8 cellular contexts compared by ENCODE assay signal in genomic region chrX:10769165-10769564, GRCh38.
DNase-seq lines count a peak whose midpoint lies in the region; ATAC-seq, FAIRE-seq and TF ChIP-seq lines count a peak whose summit lies in the region.

No MANE protein-coding gene starts in this region.

- H3K27me3 ChIP-seq in H9 (ENCODE audit: insufficient read depth, low read length) (no peaks in the 10 kb centered on the region; the same call in 1 of the 2 replicates), adipocyte (replicated peaks; ENCODE audit: control insufficient read depth, insufficient read depth, low read length) (peaks cover 2% of the 10 kb centered on the region)

- no peak overlapping the region for H3K9ac ChIP-seq in H9 (ENCODE audit: extremely low read depth, insufficient read length, low read length)
- peak overlapping the region; percentile 60 for H3K9ac ChIP-seq in adipocyte (ENCODE audit: low read length)
- H3K9ac ChIP-seq in kidney (ENCODE audit: low read length in 2 of 2), result no peak overlapping the region

- no peaks in the 10 kb centered on the region for H4K20me1 ChIP-seq in H9 (ENCODE audit: control insufficient read depth, insufficient read depth, insufficient read length)

- DNase-seq in ELR (ENCODE audit: low read depth) (peak; percentile 60), H9 (no peak), NCI-H187 treated with DMSO at 0.1 percent for 48 hours (lab: John Stamatoyannopoulos, UW) (peak; percentile 21), adipocyte (ENCODE audit: low read depth) (peak; percentile 73), kidney (no peak)
- no peak for DNase-seq in activated CD4-positive, alpha-beta T cell treated with anti-CD3 and anti-CD28 coated beads, Interleukin-2, amount 10 ng/mL, durations not matched to agents 7 days and 5 days

- no peak overlapping the region for H2BK15ac ChIP-seq in H9 (ENCODE audit: low read depth, low read length)

- no peaks in the 10 kb centered on the region for H3K79me2 ChIP-seq in H9 (ENCODE audit: insufficient read depth, low read length)

- no CpG with 5 or more reads among the region's 3 CpGs for WGBS in H9 (ENCODE audit: extremely low coverage, insufficient read length, low lambda C conversion rate)

- peak; percentile 33 for FAIRE-seq in kidney (lab: Jason Lieb, UNC)

- H2AK5ac ChIP-seq in H9 (ENCODE audit: insufficient read length, low read length), result no peak overlapping the region

- H3K9me3 ChIP-seq in H9 (ENCODE audit: control insufficient read depth, low read depth, low read length) (no peaks in the 10 kb centered on the region), adipocyte (ENCODE audit: control insufficient read depth, low read length) (no peaks in the 10 kb centered on the region), kidney (ENCODE audit: control insufficient read depth in 1 of 2, low read length in 2 of 2) (no peaks in the 10 kb centered on the region)

- H3K4me2 ChIP-seq in H9 (ENCODE audit: insufficient read depth, insufficient read length, low read length), result no peak overlapping the region

- H4K8ac ChIP-seq in H9 (replicated peaks; ENCODE audit: insufficient read length, low read depth, low read length), result no peak overlapping the region

- H3K23ac ChIP-seq in H9 (ENCODE audit: insufficient read length, low read depth, low read length), result no peak overlapping the region

- H3K9me3 Mint-ChIP-seq in H9, result peaks cover 15 to 32% of the 10 kb centered on the region in 2 experiments
- no peaks in the 10 kb centered on the region for H3K9me3 Mint-ChIP-seq in activated CD4-positive, alpha-beta T cell treated with anti-CD3 and anti-CD28 coated beads, Interleukin-2, amount 10 ng/mL, durations not matched to agents 7 days and 5 days

- POLR2A ChIA-PET in activated CD4-positive, alpha-beta T cell treated with anti-CD3 and anti-CD28 coated beads, Interleukin-2, amount 10 ng/mL, durations not matched to agents 7 days and 5 days (lab: Charles Lee), result no interaction called here

- intact Hi-C loops in kidney (cut with DNase I), result no loop called here

- ATAC-seq in GM21825 (IDR thresholded peaks at IDR 0.05; ENCODE audit: unreplicated experiment), result no peak
- no peak for ATAC-seq in GM21390 (IDR thresholded peaks at IDR 0.05; ENCODE audit: unreplicated experiment)

- H3K27me3 Mint-ChIP-seq in H9 (ENCODE audit: low read depth), result no peaks in the 10 kb centered on the region
- no peaks in the 10 kb centered on the region for H3K27me3 Mint-ChIP-seq in activated CD4-positive, alpha-beta T cell treated with anti-CD3 and anti-CD28 coated beads, Interleukin-2, amount 10 ng/mL, durations not matched to agents 7 days and 5 days

- TF ChIP-seq CTCF in H9 (conservative IDR thresholded peaks at IDR 0.05) (peak; percentile 68), kidney (IDR thresholded peaks at IDR 0.05; ENCODE audit: borderline replicate concordance, extremely low read depth, insufficient read depth) (peak; percentile 13)

- no peak overlapping the region for H4K91ac ChIP-seq in H9 (ENCODE audit: insufficient read length, low read depth, low read length)

- no peak overlapping the region for H2BK20ac ChIP-seq in H9 (ENCODE audit: low read depth, low read length, poor library complexity, severe bottlenecking)

- H3K27ac Mint-ChIP-seq in H9, result peak overlapping the region in 1 of 3 experiments; percentile 64; a peak in 2 of 7 replicates
- H3K27ac Mint-ChIP-seq in activated CD4-positive, alpha-beta T cell treated with anti-CD3 and anti-CD28 coated beads, Interleukin-2, amount 10 ng/mL, durations not matched to agents 7 days and 5 days, result no peak overlapping the region

- no peak overlapping the region for H3K18ac ChIP-seq in H9 (ENCODE audit: insufficient read length, low read depth, low read length)

- H3K79me1 ChIP-seq in H9 (ENCODE audit: insufficient read depth, low read depth, low read length, poor library complexity, severe bottlenecking), result no peaks in the 10 kb centered on the region

- H2AFZ ChIP-seq in H9 (ENCODE audit: low read length), result no peak overlapping the region

- H4K5ac ChIP-seq in H9 (ENCODE audit: insufficient read length, low read depth, low read length), result no peak overlapping the region

- peak overlapping the region in 1 of 2 experiments; percentile 29; a peak in 2 of 5 replicates for H3K4me3 Mint-ChIP-seq in H9
- no peak overlapping the region for H3K4me3 Mint-ChIP-seq in activated CD4-positive, alpha-beta T cell treated with anti-CD3 and anti-CD28 coated beads, Interleukin-2, amount 10 ng/mL, durations not matched to agents 7 days and 5 days

- no peak overlapping the region for H3K27ac ChIP-seq in H9 (ENCODE audit: insufficient read length, low read depth, low read length)
- no peak overlapping the region for H3K27ac ChIP-seq in kidney (ENCODE audit: low read depth in 2 of 2, low read length in 2 of 2)

- peaks cover 15 to 19% of the 10 kb centered on the region in 2 experiments for H3K4me1 Mint-ChIP-seq in H9
- H3K4me1 Mint-ChIP-seq in activated CD4-positive, alpha-beta T cell treated with anti-CD3 and anti-CD28 coated beads, Interleukin-2, amount 10 ng/mL, durations not matched to agents 7 days and 5 days, result no peaks in the 10 kb centered on the region

- H3K56ac ChIP-seq in H9 (ENCODE audit: insufficient read length, low read depth, low read length), result no peak overlapping the region

- H3K36me3 ChIP-seq in adipocyte (ENCODE audit: control insufficient read depth, insufficient read depth, low read length, severe bottlenecking) (no peaks in the 10 kb centered on the region), kidney (ENCODE audit: control insufficient read depth in 1 of 2, insufficient read depth in 2 of 2, low read length in 2 of 2) (no peaks in the 10 kb centered on the region)

- H3K4me3 ChIP-seq in adipocyte (ENCODE audit: low read length) (peak overlapping the region; percentile 70), kidney (ENCODE audit: low read length in 2 of 2) (peak overlapping the region in 1 of 2 donors; percentile 3)

- no peaks in the 10 kb centered on the region for H3K23me2 ChIP-seq in H9 (ENCODE audit: insufficient read length, low read depth, low read length, poor library complexity, severe bottlenecking)

- H2BK5ac ChIP-seq in H9 (ENCODE audit: insufficient read length, low read length), result no peak overlapping the region

- H3K4me1 ChIP-seq in H9 (ENCODE audit: insufficient read depth, low read length) (peaks cover 8% of the 10 kb centered on the region; the same call in 1 of the 2 replicates), adipocyte (ENCODE audit: control insufficient read depth, insufficient read depth, low read length) (peaks cover 12% of the 10 kb centered on the region), kidney (ENCODE audit: control insufficient read depth in 1 of 2, insufficient read depth in 1 of 2, low read depth in 1 of 2, low read length in 2 of 2) (no peaks in the 10 kb centered on the region)

- H3T11ph ChIP-seq in H9 (ENCODE audit: low read length), result no peak overlapping the region

- no peak overlapping the region for H2BK120ac ChIP-seq in H9 (ENCODE audit: low read depth, low read length, poor library complexity, severe bottlenecking)

- H2BK12ac ChIP-seq in H9 (ENCODE audit: insufficient read length, low read depth, low read length), result no peak overlapping the region

- 0 out of 7 replicates have a peak, but pooled peaks cover 0 to 3% (median 3%) of the 10 kb centered on the region in 3 experiments for H3K36me3 Mint-ChIP-seq in H9 (ENCODE audit: insufficient read depth in 1 of 3, low read depth in 3 of 3)
- H3K36me3 Mint-ChIP-seq in activated CD4-positive, alpha-beta T cell treated with anti-CD3 and anti-CD28 coated beads, Interleukin-2, amount 10 ng/mL, durations not matched to agents 7 days and 5 days (ENCODE audit: low read depth), result no peaks in the 10 kb centered on the region

- CTCF ChIA-PET in activated CD4-positive, alpha-beta T cell treated with anti-CD3 and anti-CD28 coated beads, Interleukin-2, amount 10 ng/mL, durations not matched to agents 7 days and 5 days (lab: Charles Lee), result no interaction called here

- no peak overlapping the region for H3K14ac ChIP-seq in H9 (ENCODE audit: insufficient read depth, low read length)

- no peak overlapping the region for H3K4ac ChIP-seq in H9 (ENCODE audit: low read depth, low read length)

Comparison
In these comparisons a context has a peak if more than half of its experiments do, and no peak if none do; other contexts are left out.
1. DNase-seq: peak in ELR (single experiment), NCI-H187 treated with DMSO at 0.1 percent for 48 hours (single experiment) and adipocyte (single experiment); none in H9 (single experiment), kidney (single experiment) and activated CD4-positive, alpha-beta T cell treated with anti-CD3 and anti-CD28 coated beads, Interleukin-2, amount 10 ng/mL, durations not matched to agents 7 days and 5 days (single experiment).